Comparison of ENCODE assay signal across 13 cellular contexts in the genomic region with DNA sequence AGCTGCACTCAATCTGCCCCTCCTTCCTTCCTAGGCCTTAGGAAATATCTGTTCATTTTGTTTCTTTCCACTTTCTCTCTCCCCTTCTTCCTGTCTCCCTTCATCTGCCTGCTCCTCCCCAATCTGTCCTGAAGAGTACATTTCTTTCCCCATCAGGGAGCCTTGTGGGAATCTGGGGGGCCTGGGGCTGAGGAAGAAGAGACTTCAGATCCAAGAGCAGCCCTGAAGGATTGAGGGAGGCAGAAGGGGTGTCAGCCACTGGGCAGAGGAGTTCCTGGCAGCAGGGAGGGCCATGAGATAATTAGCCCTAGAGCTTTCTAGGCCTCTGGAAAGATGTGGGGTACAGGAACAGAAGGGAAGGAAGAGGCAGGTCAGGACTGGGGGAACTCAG. TPM values are rescaled to one million over a fixed set of nuclear protein-coding genes. Genes with fewer than 3 reads are reported as not detected.
DNase-seq lines count a peak whose midpoint lies in the region; TF ChIP-seq lines count a peak whose summit lies in the region.
"Had no signal": no experiment of that assay in that cellular context is flagged by ENCODE, and none has a peak within 500 bp of the region (broad histone marks: within the 10 kb centered on the region; RNA-seq: fewer than 3 reads in every experiment).

No MANE protein-coding gene starts in this region.

- H3K27me3 ChIP-seq in adrenal gland (no peaks in the 10 kb centered on the region), esophagus muscularis mucosa (no peaks in the 10 kb centered on the region), neuronal stem cell (ENCODE audit: control insufficient read depth in 3 of 3, insufficient read depth in 3 of 3, low read depth in 1 of 3, low read length in 3 of 3) (no peaks in the 10 kb centered on the region), thyroid gland (no peaks in the 10 kb centered on the region), MM.1S (replicated peaks; ENCODE audit: insufficient read depth, low read length) (peaks cover 4% of the 10 kb centered on the region; the same call in 1 of the 2 replicates)

- H3K18ac ChIP-seq in neuronal stem cell (ENCODE audit: low read length) = peak overlapping the region; percentile 78

- H2BK120ac ChIP-seq in neuronal stem cell (ENCODE audit: low read depth, low read length) = no peak overlapping the region

- no peak overlapping the region for H3K23ac ChIP-seq in neuronal stem cell (ENCODE audit: low read depth, low read length, poor library complexity)

- H3F3A ChIP-seq in MM.1S (ENCODE audit: insufficient read depth, low read length) = no peaks in the 10 kb centered on the region

- H4K8ac ChIP-seq in neuronal stem cell (ENCODE audit: low read depth, low read length) = no peak overlapping the region

- no peak overlapping the region for H3K4ac ChIP-seq in neuronal stem cell (ENCODE audit: low read length)

- no peaks in the 10 kb centered on the region for H3K79me1 ChIP-seq in neuronal stem cell (ENCODE audit: low read depth, low read length)

- no peak overlapping the region for H2BK12ac ChIP-seq in neuronal stem cell (ENCODE audit: low read length)

- H2AFZ ChIP-seq in neuronal stem cell (ENCODE audit: low read length) = peak overlapping the region; percentile 73
- H2AFZ ChIP-seq in MM.1S (ENCODE audit: low read length) = no peak overlapping the region

- H3K9ac ChIP-seq in neuronal stem cell (ENCODE audit: low read depth, low read length, poor library complexity) = no peak overlapping the region
- H3K9ac ChIP-seq in MM.1S (ENCODE audit: low read length) = no peak overlapping the region

- intact Hi-C loops in adrenal gland (cut with DNase I) = no loop called here
- intact Hi-C loops in esophagus muscularis mucosa (cut with DNase I) = no loop called here
- intact Hi-C loops in thyroid gland (cut with DNase I) = no loop called here

- H3K14ac ChIP-seq in neuronal stem cell (ENCODE audit: low read length) = peak overlapping the region; percentile 77

- H3K27ac ChIP-seq in adrenal gland (peak overlapping the region in 3 of 5 donors; percentile 26 to 80 (median 59)), esophagus muscularis mucosa (replicated peaks in 1 of 4) (peak overlapping the region; percentile 68 to 79 (median 76)), neuronal stem cell (replicated peaks; ENCODE audit: low read length) (no peak overlapping the region), thyroid gland (peak overlapping the region; percentile 39 to 51 (median 41)), MM.1S (ENCODE audit: low read length) (no peak overlapping the region)

- DNase-seq in adrenal gland (peak in 3 of 7 donors; percentile 2 to 30 (median 6)), esophagus muscularis mucosa (ENCODE audit: extremely low spot score) (no peak), neuronal stem cell (ENCODE audit: low spot score) (no peak), thyroid gland (no peak), Kasumi-1 (lab: John Stamatoyannopoulos, UW) (no peak), NCI-H1417 (lab: John Stamatoyannopoulos, UW) (no peak), MM.1S (no peak)
- DNase-seq: activated CD4-positive, alpha-beta T cell treated with anti-CD3 and anti-CD28 coated beads, Interleukin-2, amount 50 U/mL, for 1 hour; activated gamma-delta T cell treated with Interleukin-2 at 50 U/mL for 16 hours; cerebellar nuclear complex; T-helper 17 cell had no signal

- H3K4me2 ChIP-seq in neuronal stem cell (ENCODE audit: insufficient read depth, low read length, poor library complexity, severe bottlenecking) = no peak overlapping the region
- no peak overlapping the region for H3K4me2 ChIP-seq in MM.1S (ENCODE audit: low read depth, low read length)

- no peaks in the 10 kb centered on the region for H3K9me2 ChIP-seq in MM.1S (replicated peaks; ENCODE audit: insufficient read depth, low read length)

- no peaks in the 10 kb centered on the region for H3K79me2 ChIP-seq in MM.1S (ENCODE audit: low read length)

- H3K9me3 ChIP-seq in adrenal gland (replicated peaks in 1 of 3) (no peaks in the 10 kb centered on the region), esophagus muscularis mucosa (no peaks in the 10 kb centered on the region), neuronal stem cell (replicated peaks in 1 of 2; ENCODE audit: control insufficient read depth in 2 of 2, insufficient read depth in 1 of 2, low read depth in 1 of 2, low read length in 2 of 2) (peaks cover 0 to 7% of the 10 kb centered on the region in 2 donors), thyroid gland (no peaks in the 10 kb centered on the region), MM.1S (replicated peaks; ENCODE audit: insufficient read depth, low read length) (no peaks in the 10 kb centered on the region)

- no peaks in the 10 kb centered on the region for H3K36me3 ChIP-seq in adrenal gland (replicated peaks in 1 of 2)
- no peaks in the 10 kb centered on the region for H3K36me3 ChIP-seq in esophagus muscularis mucosa
- no peaks in the 10 kb centered on the region for H3K36me3 ChIP-seq in neuronal stem cell (replicated peaks in 1 of 2; ENCODE audit: control insufficient read depth in 2 of 2, insufficient read depth in 2 of 2, low read length in 2 of 2)
- H3K36me3 ChIP-seq in thyroid gland = no peaks in the 10 kb centered on the region
- H3K36me3 ChIP-seq in MM.1S (replicated peaks; ENCODE audit: insufficient read depth, low read length) = no peaks in the 10 kb centered on the region

- H4K91ac ChIP-seq in neuronal stem cell (ENCODE audit: low read depth, low read length, poor library complexity) = no peak overlapping the region

- TF ChIP-seq CTCF in adrenal gland (IDR thresholded peaks at IDR 0.05) (no peak), esophagus muscularis mucosa (IDR thresholded peaks at IDR 0.05) (no peak), thyroid gland (IDR thresholded peaks at IDR 0.05) (no peak), MM.1S (IDR thresholded peaks at IDR 0.05; ENCODE audit: low read length) (no peak)

- H3K4me1 ChIP-seq in adrenal gland (replicated peaks in 1 of 2) (peaks cover 18 to 36% of the 10 kb centered on the region in 2 donors), esophagus muscularis mucosa (peaks cover 28 to 68% (median 61%) of the 10 kb centered on the region in 4 donors), neuronal stem cell (ENCODE audit: control insufficient read depth in 2 of 2, insufficient read depth in 1 of 2, low read depth in 1 of 2, low read length in 2 of 2) (peaks cover 42 to 47% of the 10 kb centered on the region in 2 donors), thyroid gland (peaks cover 0 to 18% of the 10 kb centered on the region in 2 donors), MM.1S (ENCODE audit: low read length) (no peaks in the 10 kb centered on the region)

- no peak overlapping the region for H3K4me3 ChIP-seq in adrenal gland
- no peak overlapping the region for H3K4me3 ChIP-seq in esophagus muscularis mucosa
- H3K4me3 ChIP-seq in neuronal stem cell (ENCODE audit: low read length in 2 of 2) = no peak overlapping the region
- H3K4me3 ChIP-seq in thyroid gland (replicated peaks in 1 of 3) = no peak overlapping the region
- no peak overlapping the region for H3K4me3 ChIP-seq in MM.1S (ENCODE audit: low read length)

- no peak overlapping the region for H2AK5ac ChIP-seq in neuronal stem cell (ENCODE audit: low read depth, low read length)

- TF ChIP-seq POLR2A in adrenal gland (IDR thresholded peaks at IDR 0.05) = no peak
- TF ChIP-seq POLR2A in esophagus muscularis mucosa (IDR thresholded peaks at IDR 0.05; ENCODE audit: low read depth) = no peak
- TF ChIP-seq POLR2A in thyroid gland (IDR thresholded peaks at IDR 0.05) = no peak

- no peak for TF ChIP-seq EP300 in esophagus muscularis mucosa (IDR thresholded peaks at IDR 0.05)

- no peak overlapping the region for H2BK5ac ChIP-seq in neuronal stem cell (ENCODE audit: low read length)

- no peak overlapping the region for H2BK15ac ChIP-seq in neuronal stem cell (ENCODE audit: low read length)

- H4K20me1 ChIP-seq in MM.1S (ENCODE audit: insufficient read depth, low read length) = no peaks in the 10 kb centered on the region

RNA-seq across cellular contexts. Expression of a gene that starts 24.4 kb away (rescaled TPM):
- total RNA-seq in adrenal gland = 100 to 1,000 TPM in 7 of 8 donors, 10 to 100 TPM in 1; 98.6 to 253 (median 182) TPM
- polyA plus RNA-seq in adrenal gland = 100 to 1,000 TPM in 1 of 3 donors, 10 to 100 TPM in 2; 67.7 to 105 (median 69.9) TPM
- 10 to 100 TPM; 30.7 to 66.1 (median 58.1) TPM for total RNA-seq in esophagus muscularis mucosa
- polyA plus RNA-seq in neuronal stem cell (2013, experiment 1 of 2) = 2.1 TPM
- 2.0 TPM for polyA plus RNA-seq in neuronal stem cell (2013, experiment 2 of 2)
- 10 to 100 TPM; 31.7 to 77.1 (median 36.2) TPM for total RNA-seq in thyroid gland

RNA-seq across cellular contexts. Expression of a gene that starts 48.5 kb away (rescaled TPM):
- total RNA-seq in adrenal gland (1 to 10 TPM in 3 of 8 donors, under 1 TPM in 2, not detected in 3; 0.24 to 4.3 (median 1.1) TPM), esophagus muscularis mucosa (1 to 10 TPM in 1 of 4 donors, under 1 TPM in 3; 0.45 to 1.3 (median 0.75) TPM), thyroid gland (1 to 10 TPM in 3 of 4 donors, not detected in 1; 1.4 to 3.7 (median 1.6) TPM)
- 1 to 10 TPM in 2 of 3 donors, under 1 TPM in 1; 0.70 to 2.6 (median 1.2) TPM for polyA plus RNA-seq in adrenal gland
- polyA plus RNA-seq in neuronal stem cell (2013, experiment 1 of 2) = 0.03 TPM
- not detected for polyA plus RNA-seq in neuronal stem cell (2013, experiment 2 of 2)
- total RNA-seq: OCI-LY7, T-helper 17 cell had no signal

RNA-seq across cellular contexts. Expression of a gene that starts 53.5 kb away (rescaled TPM):
- total RNA-seq in adrenal gland = 1 to 10 TPM in 1 of 8 donors, under 1 TPM in 4, not detected in 3; 0.15 to 1.4 (median 0.41) TPM
- under 1 TPM; 0.07 to 0.40 (median 0.16) TPM for polyA plus RNA-seq in adrenal gland
- total RNA-seq in esophagus muscularis mucosa = not detected
- 0.03 TPM for polyA plus RNA-seq in neuronal stem cell (2013, experiment 1 of 2)
- 0.03 TPM for polyA plus RNA-seq in neuronal stem cell (2013, experiment 2 of 2)
- total RNA-seq in thyroid gland = 1 to 10 TPM; 1.2 to 2.3 (median 1.8) TPM
- total RNA-seq: T-helper 17 cell had no signal
- polyA plus RNA-seq: neural cell had no signal

Comparison
In these comparisons a context has a peak if more than half of its experiments do, and no peak if none do; other contexts are left out.
1. H3K27ac ChIP-seq: peak in adrenal gland (3 of 5), esophagus muscularis mucosa (4 of 4) and thyroid gland (3 of 3); none in neuronal stem cell (single experiment) and MM.1S (single experiment).